8 cellular contexts compared by ENCODE assay signal in genomic region chr10:52779541-52780390, GRCh38. TPM values are rescaled to one million over a fixed set of nuclear protein-coding genes. Genes with fewer than 3 reads are reported as not detected.
DNase-seq lines count a peak whose midpoint lies in the region; ATAC-seq and TF ChIP-seq lines count a peak whose summit lies in the region.

No MANE protein-coding gene starts in this region.

- no peaks in the 10 kb centered on the region for H3K9me3 Mint-ChIP-seq in activated naive CD8-positive, alpha-beta T cell treated with anti-CD3 and anti-CD28 coated beads for 36 hours

- peaks cover 10% of the 10 kb centered on the region for H3K27me3 Mint-ChIP-seq in activated naive CD8-positive, alpha-beta T cell treated with anti-CD3 and anti-CD28 coated beads for 36 hours

- intact Hi-C loops in left cardiac atrium (cut with DNase I), result loop anchor here in 1 of 2 donors (2.0 kb wide), 2 partner anchors 39 to 465 kb away; partner anchors contain the start of gene DKK1
- intact Hi-C loops in lower leg skin (cut with DNase I; ENCODE audit: low total_unique reads), result no loop called here

- ATAC-seq in GM18868 (IDR thresholded peaks at IDR 0.05; ENCODE audit: unreplicated experiment) (peak; percentile 93), HG02973 (IDR thresholded peaks at IDR 0.05; ENCODE audit: unreplicated experiment) (peak; percentile 93), left cardiac atrium (peak; percentile 65 to 87)

- no peak overlapping the region for H3K4me3 ChIP-seq in lower leg skin (ENCODE audit: low read depth, poor library complexity, severe bottlenecking)

- H3K27ac Mint-ChIP-seq in activated naive CD8-positive, alpha-beta T cell treated with anti-CD3 and anti-CD28 coated beads for 36 hours, result no peak overlapping the region

- no peaks in the 10 kb centered on the region for H3K4me1 Mint-ChIP-seq in activated naive CD8-positive, alpha-beta T cell treated with anti-CD3 and anti-CD28 coated beads for 36 hours

- peak in 1 of 3 donors; percentile 41 for TF ChIP-seq CTCF in lower leg skin (IDR thresholded peaks at IDR 0.05)

- peak; percentile 74 for DNase-seq in CD1c-positive myeloid dendritic cell (ENCODE audit: extremely low spot score)
- DNase-seq in NCI-H345 treated with DMSO at 0.1 percent for 48 hours (lab: John Stamatoyannopoulos, UW; ENCODE audit: unreplicated experiment), result peak; percentile 12
- peak; percentile 44 for DNase-seq in activated naive CD8-positive, alpha-beta T cell treated with anti-CD3 and anti-CD28 coated beads for 36 hours
- DNase-seq in left cardiac atrium, result peak; percentile 62
- DNase-seq in renal cortical epithelial cell (ENCODE audit: low read depth), result peak; percentile 41
- DNase-seq in lower leg skin (ENCODE audit: low spot score in 2 of 2), result no peak

- H3K4me3 Mint-ChIP-seq in activated naive CD8-positive, alpha-beta T cell treated with anti-CD3 and anti-CD28 coated beads for 36 hours, result no peak overlapping the region

- WGBS in lower leg skin, 2 donors, result 77 to 80% methylated on average over 13 of the region's 13 CpGs

- no peaks in the 10 kb centered on the region for H3K36me3 Mint-ChIP-seq in activated naive CD8-positive, alpha-beta T cell treated with anti-CD3 and anti-CD28 coated beads for 36 hours

- no peak for TF ChIP-seq POLR2A in lower leg skin (IDR thresholded peaks at IDR 0.05)

RNA-seq across cellular contexts. Expression of gene MBL2, which starts 7.2 kb away (rescaled TPM):
- total RNA-seq in activated naive CD8-positive, alpha-beta T cell treated with anti-CD3 and anti-CD28 coated beads for 36 hours, result not detected
- total RNA-seq in left cardiac atrium (not detected), renal cortical epithelial cell (not detected in 2 replicates), lower leg skin (not detected)

Comparison
In these comparisons a context has a peak if more than half of its experiments do, and no peak if none do; other contexts are left out.
1. DNase-seq: peak in CD1c-positive myeloid dendritic cell (single experiment), NCI-H345 treated with DMSO at 0.1 percent for 48 hours (single experiment), activated naive CD8-positive, alpha-beta T cell treated with anti-CD3 and anti-CD28 coated beads for 36 hours (single experiment), left cardiac atrium (single experiment) and renal cortical epithelial cell (single experiment); none in lower leg skin (0 of 2).
2. Peak in every context shown above with its lines, with median percentiles within 50 percentile points of each other: ATAC-seq.